Comparison of ENCODE assay signal across 18 cellular contexts in genomic region chr9:86424246-86424891, GRCh38.
DNase-seq lines count a peak whose midpoint lies in the region; ATAC-seq and TF ChIP-seq lines count a peak whose summit lies in the region.
"Had no signal": no experiment of that assay in that cellular context is flagged by ENCODE, and none has a peak within 500 bp of the region (broad histone marks: within the 10 kb centered on the region; RNA-seq: fewer than 3 reads in every experiment).

No MANE protein-coding gene starts in this region.

- no peak for TF ChIP-seq RAD21 in IMR-90 (IDR thresholded peaks at IDR 0.05; ENCODE audit: low read length)

- BruUV-seq in IMR-90 (replicated peaks; lab: Mats Ljungman, UMichigan), result no TSS peak

- no peak overlapping the region for H4K8ac ChIP-seq in IMR-90 (ENCODE audit: low read depth in 2 of 2, low read length in 2 of 2)

- H3K18ac ChIP-seq in IMR-90 (ENCODE audit: low read depth, low read length), result no peak overlapping the region

- DNase-seq in AG08395 (ENCODE audit: low spot score) (peak; percentile 19), IMR-90 (peak; percentile 53), body of pancreas (peak in 1 of 4 donors; percentile 18), cerebellar nuclear complex (lab: John Stamatoyannopoulos, UW) (no peak), KG1 (lab: John Stamatoyannopoulos, UW) (no peak)
- no peak for DNase-seq in activated T-cell treated with anti-CD3 and anti-CD28 coated beads, Interleukin-2, amount 50 U/mL, for 48 hours
- DNase-seq in activated CD8-positive, alpha-beta memory T cell treated with anti-CD3 and anti-CD28 coated beads, Interleukin-2, amount 50 U/mL, for 4 hours, result no peak
- DNase-seq: activated CD4-positive, alpha-beta T cell treated with anti-CD3 and anti-CD28 coated beads, Interleukin-2, amount 50 U/mL, for 1 hour; activated naive CD4-positive, alpha-beta T cell; CD8-positive, alpha-beta T cell; DMS79 treated with DMSO at 0.1 percent for 48 hours; endodermal cell; hypothalamus; NCI-H1694; stimulated activated CD4-positive, alpha-beta T cell treated with anti-CD3 and anti-CD28 coated beads, Interleukin-15, amount 100 ng/mL, for 24 hours had no signal

- H3K23ac ChIP-seq in IMR-90 (ENCODE audit: low read depth, low read length), result no peak overlapping the region

- no peak overlapping the region for H3K56ac ChIP-seq in IMR-90 (ENCODE audit: extremely low read depth, insufficient read depth, low read length)

- H4K91ac ChIP-seq in IMR-90 (ENCODE audit: insufficient read depth, low read depth, low read length), result no peak overlapping the region

- H2AFZ ChIP-seq in IMR-90 (replicated peaks; ENCODE audit: low read length, poor library complexity), result peak overlapping the region; percentile 79

- H3K27ac ChIP-seq in IMR-90 (ENCODE audit: insufficient read depth, low read length), result no peak overlapping the region
- no peak overlapping the region for H3K27ac ChIP-seq in body of pancreas
- peak overlapping the region; percentile 63 for H3K27ac ChIP-seq in mesodermal cell (ENCODE audit: low read depth, low read length, severe bottlenecking)
- H3K27ac ChIP-seq: HL-60, neutrophil had no signal

- no peaks in the 10 kb centered on the region for H4K20me1 ChIP-seq in IMR-90 (ENCODE audit: insufficient read depth, low read length)

- H3K36me3 ChIP-seq in IMR-90 (ENCODE audit: control insufficient read depth, insufficient read depth, low read length) (no peaks in the 10 kb centered on the region), body of pancreas (replicated peaks in 1 of 2; ENCODE audit: insufficient read depth in 1 of 2, low read depth in 2 of 2) (no peaks in the 10 kb centered on the region), mesodermal cell (ENCODE audit: control insufficient read depth, insufficient read depth, low read length) (no peaks in the 10 kb centered on the region)
- H3K36me3 ChIP-seq: neutrophil had no signal

- no peak for TF ChIP-seq CTCF in IMR-90 (conservative IDR thresholded peaks at IDR 0.05; ENCODE audit: low read depth, low read length)
- no peak for TF ChIP-seq CTCF in body of pancreas (IDR thresholded peaks at IDR 0.05)

- CTCF ChIA-PET in IMR-90 (lab: Yijun Ruan, JAX), result interaction anchor here (1.0 kb wide), 1 partner anchor 8 kb away, joined by 3 read pairs; no protein-coding TSS in a partner anchor

- H2AK5ac ChIP-seq in IMR-90 (ENCODE audit: low read depth, low read length), result no peak overlapping the region; the same call in 1 of the 2 replicates

- no peak overlapping the region for H4K5ac ChIP-seq in IMR-90 (ENCODE audit: low read depth, low read length)

- H2BK120ac ChIP-seq in IMR-90 (ENCODE audit: low read depth, low read length), result no peak overlapping the region

- H3K14ac ChIP-seq in IMR-90 (replicated peaks; ENCODE audit: low read depth, low read length), result no peak overlapping the region

- ATAC-seq in IMR-90 (ENCODE audit: low read depth), result peak; percentile 32
- peak; percentile 47 for ATAC-seq in body of pancreas
- ATAC-seq: CD8-positive, alpha-beta T cell had no signal

- H3K4me1 ChIP-seq in IMR-90 (ENCODE audit: control insufficient read depth, insufficient read depth, low read length) (no peaks in the 10 kb centered on the region), body of pancreas (no peaks in the 10 kb centered on the region), mesodermal cell (ENCODE audit: control insufficient read depth, insufficient read depth, low read length, poor library complexity, severe bottlenecking) (no peaks in the 10 kb centered on the region)

- no peaks in the 10 kb centered on the region for H3K79me1 ChIP-seq in IMR-90 (ENCODE audit: low read depth in 1 of 2, low read length in 2 of 2)

- H3K4ac ChIP-seq in IMR-90 (ENCODE audit: low read depth, low read length), result no peak overlapping the region

- no peak overlapping the region for H3K4me3 ChIP-seq in IMR-90 (ENCODE audit: insufficient read depth, low read depth, low read length)
- no peak overlapping the region for H3K4me3 ChIP-seq in body of pancreas
- no peak overlapping the region for H3K4me3 ChIP-seq in mesodermal cell (ENCODE audit: extremely low read depth, insufficient read depth, low read length, poor library complexity, severe bottlenecking)

- H2AK9ac ChIP-seq in IMR-90 (replicated peaks; ENCODE audit: low read depth, low read length, poor library complexity), result peak overlapping the region; percentile 55

- TF ChIP-seq POLR2A in IMR-90 (IDR thresholded peaks at IDR 0.05; ENCODE audit: low read depth, low read length) (no peak), body of pancreas (IDR thresholded peaks at IDR 0.05) (no peak)

- H3K9ac ChIP-seq in IMR-90 (ENCODE audit: low read depth, low read length), result no peak overlapping the region

- no peak overlapping the region for H2BK15ac ChIP-seq in IMR-90 (ENCODE audit: low read depth, low read length)

- dilution Hi-C loops in IMR-90 (cut with HindIII; ENCODE audit: low sequenced_read_pairs, unreplicated experiment), result no loop called here

- intact Hi-C loops in IMR-90 (cut with micrococcal nuclease) (no loop called here), body of pancreas (cut with DNase I) (no loop called here)

- WGBS in IMR-90 (ENCODE audit: extremely low coverage in 2 of 2, insufficient read length in 1 of 2), 2 experiments, result 69% methylated on average over 6 of the region's 10 CpGs; no CpG with 5 or more reads in 1 of the 2 experiments
- WGBS in body of pancreas, 2 donors, result 57 to 69% methylated on average over 7 to 10 of the region's 10 CpGs
- 85 to 90% methylated on average over 10 of the region's 10 CpGs for WGBS in mesodermal cell (ENCODE audit: insufficient coverage in 2 of 2), 2 experiments

- no peak overlapping the region for H2BK20ac ChIP-seq in IMR-90 (ENCODE audit: low read depth, low read length)

- in situ Hi-C loops in IMR-90 (cut with MboI; ENCODE audit: low sequenced_read_pairs), result no loop called here

- H3K9me3 ChIP-seq in IMR-90 (ENCODE audit: control insufficient read depth, insufficient read depth, low read length), result no peaks in the 10 kb centered on the region
- H3K9me3 ChIP-seq in body of pancreas, result no peaks in the 10 kb centered on the region
- no peaks in the 10 kb centered on the region for H3K9me3 ChIP-seq in mesodermal cell (ENCODE audit: control insufficient read depth, low read length)
- H3K9me3 ChIP-seq: neutrophil had no signal

- no peak overlapping the region for H2BK5ac ChIP-seq in IMR-90 (ENCODE audit: low read depth, low read length, poor library complexity, severe bottlenecking)

- no peaks in the 10 kb centered on the region for H3K9me1 ChIP-seq in IMR-90 (ENCODE audit: insufficient read depth, low read length)

- H3K27me3 ChIP-seq in IMR-90 (ENCODE audit: control insufficient read depth, insufficient read depth, low read length) (peaks cover 1% of the 10 kb centered on the region; the same call in 1 of the 2 replicates), body of pancreas (no peaks in the 10 kb centered on the region)

- POLR2A ChIA-PET in IMR-90 (lab: Charles Lee; ENCODE audit: unreplicated experiment), result no interaction called here

- no peak overlapping the region for H3K4me2 ChIP-seq in IMR-90 (ENCODE audit: low read depth, low read length)

TF ChIP-seq in IMR-90, 13 proteins besides CTCF, POLR2A, EP300 and RAD21:
- no peak for TF ChIP-seq NFE2L2 (IDR thresholded peaks at IDR 0.05; ENCODE audit: low read depth, low read length)
- no peak for TF ChIP-seq FOS (IDR thresholded peaks at IDR 0.05; ENCODE audit: low read depth, low read length)
- no peak for TF ChIP-seq ELK1 (IDR thresholded peaks at IDR 0.05; ENCODE audit: borderline replicate concordance, low read depth, low read length)
- TF ChIP-seq MAFK (IDR thresholded peaks at IDR 0.05; ENCODE audit: low read depth, low read length), result no peak
- TF ChIP-seq CHD1 (IDR thresholded peaks at IDR 0.05; ENCODE audit: low read depth, low read length), result no peak
- no peak for TF ChIP-seq RCOR1 (IDR thresholded peaks at IDR 0.05; ENCODE audit: insufficient replicate concordance, low read length)
- no peak for TF ChIP-seq USF2 (IDR thresholded peaks at IDR 0.05; ENCODE audit: low read depth, low read length)
- no peak for TF ChIP-seq MXI1 (IDR thresholded peaks at IDR 0.05; ENCODE audit: borderline replicate concordance, low read depth, low read length)
TF ChIP-seq in IMR-90: peak in this region for 0.

Comparison
In these comparisons a context has a peak if more than half of its experiments do, and no peak if none do; other contexts are left out.
1. DNase-seq: peak in AG08395 (single experiment) and IMR-90 (single experiment); none in cerebellar nuclear complex (0 of 2), activated T-cell treated with anti-CD3 and anti-CD28 coated beads, Interleukin-2, amount 50 U/mL, for 48 hours (0 of 2), activated CD8-positive, alpha-beta memory T cell treated with anti-CD3 and anti-CD28 coated beads, Interleukin-2, amount 50 U/mL, for 4 hours (single experiment) and KG1 (single experiment).